Comparison of ENCODE assay signal across 8 cellular contexts in genomic region chr22:21468194-21469096, GRCh38. TPM values are rescaled to one million over a fixed set of nuclear protein-coding genes. Genes with fewer than 3 reads are reported as not detected.
DNase-seq lines count a peak whose midpoint lies in the region; ATAC-seq and TF ChIP-seq lines count a peak whose summit lies in the region.
"Not testable (repeated sequence)": the region's sequence is repeated elsewhere in the genome, so short reads cannot be mapped to it uniquely, and the experiment has no call there.

No MANE protein-coding gene starts in this region.

- H3K4me3 Mint-ChIP-seq in CD8-positive, alpha-beta memory T cell: peak overlapping the region; percentile 86 to 99 (median 93)
- H3K4me3 Mint-ChIP-seq in T-helper 2 cell treated with Interferon-gamma antibody and Interleukin-4, amounts not matched to agents 5 μg/mL and 100 μg/mL, for 36 hours: peak overlapping the region; percentile 88
- peak overlapping the region; percentile 90 for H3K4me3 Mint-ChIP-seq in activated naive CD8-positive, alpha-beta T cell treated with anti-CD3 and anti-CD28 coated beads, Interleukin-2, amount 10 ng/mL, durations not matched to agents 7 days and 5 days
- peak overlapping the region; percentile 86 to 89 (median 87) for H3K4me3 Mint-ChIP-seq in nephron

- CTCF ChIA-PET in CD8-positive, alpha-beta memory T cell (lab: Charles Lee): not testable (repeated sequence)

- TF ChIP-seq CTCF in nephron (IDR thresholded peaks at IDR 0.05; ENCODE audit: unreplicated experiment in 3 of 3): not testable (repeated sequence)

- H3K36me3 ChIP-seq in CD8-positive, alpha-beta memory T cell (ENCODE audit: insufficient read depth, low read length): not testable (repeated sequence)

- H3K4me3 ChIP-seq in CD8-positive, alpha-beta memory T cell (ENCODE audit: low read length): not testable (repeated sequence)

- ATAC-seq in GM21515 (IDR thresholded peaks at IDR 0.05; ENCODE audit: unreplicated experiment): peak; percentile 74
- ATAC-seq in HG03442 (IDR thresholded peaks at IDR 0.05; ENCODE audit: unreplicated experiment): peak; percentile 82
- peak; percentile 95 for ATAC-seq in activated naive CD8-positive, alpha-beta T cell treated with anti-CD3 and anti-CD28 coated beads, Interleukin-2, amount 10 ng/mL, durations not matched to agents 7 days and 5 days (ENCODE audit: low read depth)

- H3K27ac ChIP-seq in CD8-positive, alpha-beta memory T cell (ENCODE audit: low read depth, low read length): peak overlapping the region; percentile 43

- not testable (repeated sequence) for H3K36me3 Mint-ChIP-seq in CD8-positive, alpha-beta memory T cell; T-helper 2 cell treated with Interferon-gamma antibody and Interleukin-4, amounts not matched to agents 5 μg/mL and 100 μg/mL, for 36 hours (ENCODE audit: low read depth); activated naive CD8-positive, alpha-beta T cell treated with anti-CD3 and anti-CD28 coated beads, Interleukin-2, amount 10 ng/mL, durations not matched to agents 7 days and 5 days; nephron (ENCODE audit: low read depth)

- DNase-seq in CD8-positive, alpha-beta memory T cell: peak; percentile 83 to 97 (median 90)
- peak; percentile 82 for DNase-seq in T-helper 2 cell treated with Interferon-gamma antibody and Interleukin-4, amounts not matched to agents 5 μg/mL and 100 μg/mL, for 36 hours (ENCODE audit: low spot score)
- DNase-seq in activated naive CD8-positive, alpha-beta T cell treated with anti-CD3 and anti-CD28 coated beads, Interleukin-2, amount 10 ng/mL, durations not matched to agents 7 days and 5 days: peak; percentile 87
- DNase-seq in foreskin melanocyte: peak; percentile 76
- DNase-seq in stimulated activated CD8-positive, alpha-beta memory T cell treated with anti-CD3 and anti-CD28 coated beads, Interleukin-15, amount 100 ng/mL, for 24 hours (ENCODE audit: low read depth): peak; percentile 73

- H3K9me3 Mint-ChIP-seq in CD8-positive, alpha-beta memory T cell; T-helper 2 cell treated with Interferon-gamma antibody and Interleukin-4, amounts not matched to agents 5 μg/mL and 100 μg/mL, for 36 hours; activated naive CD8-positive, alpha-beta T cell treated with anti-CD3 and anti-CD28 coated beads, Interleukin-2, amount 10 ng/mL, durations not matched to agents 7 days and 5 days; nephron: not testable (repeated sequence)

- not testable (repeated sequence) for H3K4me1 ChIP-seq in CD8-positive, alpha-beta memory T cell (ENCODE audit: insufficient read depth, low read length)

- not testable (repeated sequence) for H3K4me1 Mint-ChIP-seq in CD8-positive, alpha-beta memory T cell; T-helper 2 cell treated with Interferon-gamma antibody and Interleukin-4, amounts not matched to agents 5 μg/mL and 100 μg/mL, for 36 hours (ENCODE audit: low read depth); activated naive CD8-positive, alpha-beta T cell treated with anti-CD3 and anti-CD28 coated beads, Interleukin-2, amount 10 ng/mL, durations not matched to agents 7 days and 5 days; nephron

- POLR2A ChIA-PET in CD8-positive, alpha-beta memory T cell (lab: Charles Lee); activated naive CD8-positive, alpha-beta T cell treated with anti-CD3 and anti-CD28 coated beads, Interleukin-2, amount 10 ng/mL, durations not matched to agents 7 days and 5 days (lab: Charles Lee): not testable (repeated sequence)

- not testable (repeated sequence) for H3K9me3 ChIP-seq in CD8-positive, alpha-beta memory T cell (ENCODE audit: low read length)

- H3K27ac Mint-ChIP-seq in CD8-positive, alpha-beta memory T cell: peak overlapping the region; percentile 83 to 99 (median 96)
- H3K27ac Mint-ChIP-seq in T-helper 2 cell treated with Interferon-gamma antibody and Interleukin-4, amounts not matched to agents 5 μg/mL and 100 μg/mL, for 36 hours: peak overlapping the region; percentile 98
- H3K27ac Mint-ChIP-seq in activated naive CD8-positive, alpha-beta T cell treated with anti-CD3 and anti-CD28 coated beads, Interleukin-2, amount 10 ng/mL, durations not matched to agents 7 days and 5 days: peak overlapping the region; percentile 94
- H3K27ac Mint-ChIP-seq in nephron: peak overlapping the region in 1 of 3 experiments; percentile 91

- not testable (repeated sequence) for H3K27me3 Mint-ChIP-seq in CD8-positive, alpha-beta memory T cell; T-helper 2 cell treated with Interferon-gamma antibody and Interleukin-4, amounts not matched to agents 5 μg/mL and 100 μg/mL, for 36 hours (ENCODE audit: low read depth); activated naive CD8-positive, alpha-beta T cell treated with anti-CD3 and anti-CD28 coated beads, Interleukin-2, amount 10 ng/mL, durations not matched to agents 7 days and 5 days; nephron (ENCODE audit: low read depth)

- not testable (repeated sequence) for H3K27me3 ChIP-seq in CD8-positive, alpha-beta memory T cell (ENCODE audit: insufficient read depth, low read length, poor library complexity, severe bottlenecking)

RNA-seq across cellular contexts. Expression of gene TMEM191C, which starts 1.3 kb away (rescaled TPM):
- total RNA-seq in CD8-positive, alpha-beta memory T cell: under 1 TPM; 0.64 to 0.70 TPM
- polyA plus RNA-seq in CD8-positive, alpha-beta memory T cell: 2.2 TPM
- 1 to 10 TPM; 5.1 to 5.4 TPM for total RNA-seq in activated naive CD8-positive, alpha-beta T cell treated with anti-CD3 and anti-CD28 coated beads, Interleukin-2, amount 10 ng/mL, durations not matched to agents 7 days and 5 days

RNA-seq across cellular contexts. Expression of gene HIC2, which starts 51.3 kb away (rescaled TPM):
- 1 to 10 TPM; 6.1 to 6.8 TPM for total RNA-seq in CD8-positive, alpha-beta memory T cell
- polyA plus RNA-seq in CD8-positive, alpha-beta memory T cell: 0.60 TPM
- total RNA-seq in activated naive CD8-positive, alpha-beta T cell treated with anti-CD3 and anti-CD28 coated beads, Interleukin-2, amount 10 ng/mL, durations not matched to agents 7 days and 5 days: 1 to 10 TPM; 6.8 to 7.0 TPM
